ENCODE assay signal across 29 cellular contexts in genomic region chr4:178784491-178784890, GRCh38.
"Had no signal": no experiment of that assay in that cellular context is flagged by ENCODE, and none has a peak within 500 bp of the region (broad histone marks: within the 10 kb centered on the region; RNA-seq: fewer than 3 reads in every experiment).

No MANE protein-coding gene starts in this region.

- H3K9me3 ChIP-seq: gastrocnemius medialis, mucosa of descending colon, neutrophil, ovary, prostate gland, testis had no signal

- H3K4me3 Mint-ChIP-seq: activated CD4-positive, alpha-beta T cell treated with anti-CD3 and anti-CD28 coated beads for 36 hours; activated CD8-positive, alpha-beta memory T cell treated with anti-CD3 and anti-CD28 coated beads, Interleukin-2, amount 10 ng/mL, durations not matched to agents 7 days and 5 days; activated CD8-positive, alpha-beta T cell treated with anti-CD3 and anti-CD28 coated beads, Interleukin-2, amount 10 ng/mL, durations not matched to agents 7 days and 5 days; activated naive CD4-positive, alpha-beta T cell treated with anti-CD3 and anti-CD28 coated beads, Interleukin-2, amount 50 U/mL, for 24 hours; activated naive CD8-positive, alpha-beta T cell treated with anti-CD3 and anti-CD28 coated beads, Interleukin-2, amount 50 U/mL, for 24 hours; brain; natural killer cell treated with Interleukin-12 subunit alpha and Interleukin-12 subunit beta and Interleukin-15 and Interleukin-18, amount 100 ng/mL, for 72 hours had no signal

- H3K9me3 Mint-ChIP-seq: activated naive CD4-positive, alpha-beta T cell treated with anti-CD3 and anti-CD28 coated beads, Interleukin-2, amount 50 U/mL, for 24 hours; brain had no signal

- H3K79me2 ChIP-seq: hepatocyte had no signal

- H3K27me3 Mint-ChIP-seq: activated CD4-positive, alpha-beta T cell treated with anti-CD3 and anti-CD28 coated beads for 36 hours; activated CD8-positive, alpha-beta memory T cell treated with anti-CD3 and anti-CD28 coated beads, Interleukin-2, amount 10 ng/mL, durations not matched to agents 7 days and 5 days; activated naive CD4-positive, alpha-beta T cell treated with anti-CD3 and anti-CD28 coated beads, Interleukin-2, amount 50 U/mL, for 24 hours; activated naive CD8-positive, alpha-beta T cell treated with anti-CD3 and anti-CD28 coated beads, Interleukin-2, amount 50 U/mL, for 24 hours; natural killer cell treated with Interleukin-12 subunit alpha and Interleukin-12 subunit beta and Interleukin-15 and Interleukin-18, amount 100 ng/mL, for 72 hours had no signal

- H3K27ac ChIP-seq: gastrocnemius medialis, hepatocyte, neutrophil, ovary, prostate gland, skin epidermis, testis had no signal

- H2AFZ ChIP-seq: hepatocyte had no signal

- H3K4me1 ChIP-seq: gastrocnemius medialis, prostate gland, testis had no signal

- ATAC-seq: activated CD4-positive, alpha-beta T cell treated with anti-CD3 and anti-CD28 coated beads for 36 hours; activated CD8-positive, alpha-beta memory T cell treated with anti-CD3 and anti-CD28 coated beads, Interleukin-2, amount 10 ng/mL, durations not matched to agents 7 days and 5 days; activated CD8-positive, alpha-beta T cell treated with anti-CD3 and anti-CD28 coated beads, Interleukin-2, amount 10 ng/mL, durations not matched to agents 7 days and 5 days; activated naive CD8-positive, alpha-beta T cell treated with anti-CD3 and anti-CD28 coated beads, Interleukin-2, amount 50 U/mL, for 24 hours; gastrocnemius medialis; left cardiac atrium; left ventricle myocardium superior; mucosa of descending colon; natural killer cell treated with Interleukin-12 subunit alpha and Interleukin-12 subunit beta and Interleukin-15 and Interleukin-18, amount 100 ng/mL, for 72 hours; sciatic nerve; stimulated activated naive CD8-positive, alpha-beta T cell treated with anti-CD3 and anti-CD28 coated beads, Interleukin-15, Interleukin-2, amounts not matched to agents 100 U/mL and 50 U/mL, for 24 hours had no signal

- H3K36me3 ChIP-seq: gastrocnemius medialis, neutrophil, ovary, prostate gland had no signal

- H3K4me1 Mint-ChIP-seq: activated CD4-positive, alpha-beta T cell treated with anti-CD3 and anti-CD28 coated beads for 36 hours; activated CD8-positive, alpha-beta memory T cell treated with anti-CD3 and anti-CD28 coated beads, Interleukin-2, amount 10 ng/mL, durations not matched to agents 7 days and 5 days; activated naive CD4-positive, alpha-beta T cell treated with anti-CD3 and anti-CD28 coated beads, Interleukin-2, amount 50 U/mL, for 24 hours; activated naive CD8-positive, alpha-beta T cell treated with anti-CD3 and anti-CD28 coated beads, Interleukin-2, amount 50 U/mL, for 24 hours; brain had no signal

- H3K27ac Mint-ChIP-seq: activated CD4-positive, alpha-beta T cell treated with anti-CD3 and anti-CD28 coated beads for 36 hours; activated CD8-positive, alpha-beta memory T cell treated with anti-CD3 and anti-CD28 coated beads, Interleukin-2, amount 10 ng/mL, durations not matched to agents 7 days and 5 days; activated CD8-positive, alpha-beta T cell treated with anti-CD3 and anti-CD28 coated beads, Interleukin-2, amount 10 ng/mL, durations not matched to agents 7 days and 5 days; activated naive CD4-positive, alpha-beta T cell treated with anti-CD3 and anti-CD28 coated beads, Interleukin-2, amount 50 U/mL, for 24 hours; activated naive CD8-positive, alpha-beta T cell treated with anti-CD3 and anti-CD28 coated beads, Interleukin-2, amount 50 U/mL, for 24 hours; activated T-helper 2 cell treated with anti-CD3 and anti-CD28 coated beads, Interferon-gamma antibody, Interleukin-2, Interleukin-4, amounts not matched to agents 10 μg/mL and 5 μg/mL and 100 μg/mL, durations not matched to agents 14 hours and 24 hours and 36 hours; natural killer cell treated with Interleukin-12 subunit alpha and Interleukin-12 subunit beta and Interleukin-15 and Interleukin-18, amount 100 ng/mL, for 72 hours had no signal

- H3K4me2 ChIP-seq: hepatocyte had no signal

- H3K36me3 Mint-ChIP-seq: activated CD8-positive, alpha-beta memory T cell treated with anti-CD3 and anti-CD28 coated beads, Interleukin-2, amount 10 ng/mL, durations not matched to agents 7 days and 5 days; activated naive CD4-positive, alpha-beta T cell treated with anti-CD3 and anti-CD28 coated beads, Interleukin-2, amount 50 U/mL, for 24 hours; brain had no signal

- DNase-seq: activated CD4-positive, alpha-beta T cell treated with anti-CD3 and anti-CD28 coated beads for 36 hours; activated CD4-positive, CD25-positive, alpha-beta regulatory T cell; activated CD8-positive, alpha-beta memory T cell treated with anti-CD3 and anti-CD28 coated beads, Interleukin-2, amount 10 ng/mL, durations not matched to agents 7 days and 5 days; activated CD8-positive, alpha-beta T cell treated with anti-CD3 and anti-CD28 coated beads, Interleukin-2, amount 10 ng/mL, durations not matched to agents 7 days and 5 days; activated naive CD8-positive, alpha-beta T cell treated with anti-CD3 and anti-CD28 coated beads, Interleukin-2, amount 50 U/mL, for 24 hours; activated T-cell treated with anti-CD3 and anti-CD28 coated beads, Interleukin-2, amount 50 U/mL, for 48 hours; amygdala; effector memory CD4-positive, alpha-beta T cell; gastrocnemius medialis; left cardiac atrium; left ventricle myocardium superior; mucosa of descending colon; ovary; retina; stimulated activated CD4-positive, alpha-beta T cell treated with anti-CD3 and anti-CD28 coated beads, Interleukin-12 subunit alpha, Interleukin-12 subunit beta, amount 100 ng/mL, for 4 hours; stimulated activated CD4-positive, alpha-beta T cell treated with anti-CD3 and anti-CD28 coated beads, Interleukin-4, amount 100 ng/mL, for 1 hour; stimulated activated naive CD8-positive, alpha-beta T cell treated with anti-CD3 and anti-CD28 coated beads, Interleukin-15, Interleukin-2, amounts not matched to agents 100 U/mL and 50 U/mL, for 24 hours; T-helper 2 cell; testis; trophoblast cell had no signal

- H3K27me3 ChIP-seq: gastrocnemius medialis, hepatocyte, neutrophil, ovary, testis had no signal

- H3K4me3 ChIP-seq: gastrocnemius medialis, hepatocyte, mucosa of descending colon, ovary, prostate gland, skin epidermis, testis had no signal
